Comparison of ENCODE assay signal across 22 cellular contexts in the genomic region with DNA sequence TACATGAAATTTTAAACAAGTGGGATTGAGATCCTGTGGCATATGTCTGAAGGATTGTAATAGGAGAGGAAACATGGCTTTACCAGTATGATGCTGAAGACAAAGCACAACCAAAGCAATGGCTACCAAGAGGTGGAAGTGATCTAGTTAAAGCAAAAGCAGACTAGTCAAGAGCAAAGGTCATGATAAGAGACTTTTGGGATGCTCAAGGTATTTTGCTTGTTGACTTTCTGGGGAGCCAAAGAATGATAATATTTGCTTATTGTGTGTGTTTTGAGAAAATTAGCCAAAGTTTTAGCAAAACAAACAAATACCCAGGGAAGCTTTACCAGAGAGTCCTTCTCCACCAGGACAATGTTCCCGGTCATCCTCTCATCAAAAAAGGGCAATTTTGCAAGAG. TPM values are rescaled to one million over a fixed set of nuclear protein-coding genes. Genes with fewer than 3 reads are reported as not detected.
"Had no signal": no experiment of that assay in that cellular context is flagged by ENCODE, and none has a peak within 500 bp of the region (broad histone marks: within the 10 kb centered on the region; RNA-seq: fewer than 3 reads in every experiment).

No MANE protein-coding gene starts in this region.

- H3K4me3 ChIP-seq: SJSA1, SK-N-MC had no signal

- H3K4me2 ChIP-seq: KMS-11 had no signal

- H3K4me1 ChIP-seq: SJSA1 had no signal

- H3K9me3 ChIP-seq: SJSA1 had no signal

- H3K9ac ChIP-seq: KMS-11 had no signal

- FAIRE-seq: RCC 7860 had no signal

- H3K27ac ChIP-seq: KMS-11, SJSA1, SK-N-MC had no signal

- H3K36me3 ChIP-seq: SJSA1 had no signal

- DNase-seq: IMR-90, Kasumi-1, MM.1S, NCI-H1092 treated with DMSO at 0.1 percent for 48 hours, NCI-H1436, NCI-H187, NCI-H2029, NCI-H2081 treated with DMSO at 0.1 percent for 48 hours, NCI-H2171, NCI-H226, NCI-H446, NCI-H510A, NCI-H524 treated with DMSO at 0.1 percent for 48 hours, NCI-H69, NCI-H774, Right ventricle myocardium superior, RPMI8226, SIG-M5 had no signal

RNA-seq across cellular contexts. Expression of a gene that starts 20.3 kb away (rescaled TPM):
- total RNA-seq: IMR-90, SJSA1 had no signal
- polyA plus RNA-seq: IMR-90 had no signal
